8 cellular contexts compared by ENCODE assay signal in the genomic region with DNA sequence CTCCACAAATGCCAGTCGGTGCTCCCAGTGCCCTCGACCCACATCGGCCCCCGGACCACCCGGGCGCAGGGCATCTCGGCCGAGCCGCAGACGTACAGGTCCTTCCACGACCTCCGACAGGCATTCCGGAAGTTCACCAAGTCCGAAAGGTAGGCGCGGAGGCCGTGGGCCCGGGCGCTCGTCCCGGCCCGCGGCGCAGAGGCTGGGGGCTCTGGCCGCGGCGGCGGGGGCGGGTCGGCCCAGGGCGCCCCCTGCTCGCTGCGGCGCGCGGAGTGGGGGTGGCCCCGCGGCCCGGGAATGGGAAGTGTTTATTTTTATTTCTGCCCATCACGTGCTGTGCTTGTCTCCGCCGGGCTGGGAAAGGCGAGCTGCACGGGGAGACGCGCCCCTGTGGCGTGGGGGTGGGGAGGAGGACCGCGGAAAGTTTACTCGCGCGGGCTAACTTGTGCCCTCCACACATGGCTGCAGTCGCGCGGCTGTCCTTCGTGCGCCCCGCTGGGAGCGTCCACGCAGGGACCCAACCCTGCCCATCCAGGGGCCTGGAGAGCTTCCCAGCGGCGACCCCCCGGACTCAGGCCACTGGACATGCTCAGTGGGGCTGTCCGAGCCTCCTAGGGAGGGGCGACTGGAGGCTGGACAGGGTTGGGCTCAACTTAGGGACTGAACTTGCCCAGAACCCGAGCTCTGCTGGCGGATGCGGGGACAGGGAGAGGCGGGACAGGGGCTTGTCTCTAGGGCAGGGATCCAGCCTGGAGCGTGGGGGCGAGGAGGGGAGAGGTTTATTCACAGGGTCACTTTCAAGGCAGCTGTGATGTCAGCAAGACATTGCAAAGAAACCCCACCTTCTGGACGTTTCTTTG.
DNase-seq lines count a peak whose midpoint lies in the region; ATAC-seq, FAIRE-seq and TF ChIP-seq lines count a peak whose summit lies in the region.

No MANE protein-coding gene starts in this region.

- POLR2A ChIA-PET in activated CD8-positive, alpha-beta T cell treated with anti-CD3 and anti-CD28 coated beads for 36 hours (lab: Charles Lee), result no interaction called here
- POLR2A ChIA-PET in CD4-positive, alpha-beta T cell (lab: Charles Lee), result no interaction called here

- H3K79me1 ChIP-seq in trophoblast cell (ENCODE audit: low read length), result no peaks in the 10 kb centered on the region

- WGBS in trophoblast cell (ENCODE audit: extremely low coverage, insufficient coverage, insufficient read length), result no CpG with 5 or more reads among the region's 72 CpGs

- no peak for DNase-seq in activated CD8-positive, alpha-beta T cell treated with anti-CD3 and anti-CD28 coated beads for 36 hours
- DNase-seq in Right ventricle myocardium superior (peak; percentile 80), trophoblast cell (no peak), pons (ENCODE audit: low spot score) (no peak), SW 1271 (lab: John Stamatoyannopoulos, UW) (no peak), HTR-8/SVneo (ENCODE audit: insufficient read length, low spot score) (no peak)
- no peak for DNase-seq in CD4-positive, alpha-beta T cell

- no peak overlapping the region for H2BK120ac ChIP-seq in trophoblast cell (ENCODE audit: insufficient read depth, low read length, poor library complexity)

- no peak overlapping the region for H4K12ac ChIP-seq in trophoblast cell (ENCODE audit: low read depth, low read length)

- intact Hi-C loops in activated CD8-positive, alpha-beta T cell treated with anti-CD3 and anti-CD28 coated beads for 36 hours (cut with micrococcal nuclease), result no loop called here
- intact Hi-C loops in Right ventricle myocardium superior (cut with DNase I), result no loop called here
- intact Hi-C loops in CD4-positive, alpha-beta T cell (cut with DNase I, micrococcal nuclease), result no loop called here

- H2AFZ ChIP-seq in trophoblast cell (ENCODE audit: insufficient read depth, low read length, poor library complexity), result peak overlapping the region; percentile 58

- H3K14ac ChIP-seq in trophoblast cell (ENCODE audit: low read length), result no peak overlapping the region

- no peak overlapping the region for H3K18ac ChIP-seq in trophoblast cell (ENCODE audit: low read length)

- peaks cover 42% of the 10 kb centered on the region for H3K27me3 Mint-ChIP-seq in activated CD8-positive, alpha-beta T cell treated with anti-CD3 and anti-CD28 coated beads for 36 hours
- H3K27me3 Mint-ChIP-seq in CD4-positive, alpha-beta T cell, result peaks cover 72% of the 10 kb centered on the region

- peak overlapping the region; percentile 83 for H3K4me2 ChIP-seq in trophoblast cell (ENCODE audit: low read length)

- no peaks in the 10 kb centered on the region for H3K36me3 ChIP-seq in trophoblast cell (ENCODE audit: control insufficient read depth in 1 of 2, insufficient read depth in 2 of 2, low read length in 2 of 2)

- no peaks in the 10 kb centered on the region for H3K79me2 ChIP-seq in trophoblast cell (ENCODE audit: control insufficient read depth, insufficient read depth, low read length, poor library complexity)

- H4K91ac ChIP-seq in trophoblast cell (ENCODE audit: low read depth, low read length), result no peak overlapping the region

- H3K27ac ChIP-seq in trophoblast cell (ENCODE audit: low read depth, low read length), result no peak overlapping the region
- H3K27ac ChIP-seq in CD4-positive, alpha-beta T cell (ENCODE audit: low read depth, low read length), result no peak overlapping the region

- no peak for TF ChIP-seq CTCF in activated CD8-positive, alpha-beta T cell treated with anti-CD3 and anti-CD28 coated beads for 36 hours (IDR thresholded peaks at IDR 0.05)
- no peak for TF ChIP-seq CTCF in CD4-positive, alpha-beta T cell (IDR thresholded peaks at IDR 0.05)

- CTCF ChIA-PET in activated CD8-positive, alpha-beta T cell treated with anti-CD3 and anti-CD28 coated beads for 36 hours (lab: Charles Lee), result no interaction called here
- CTCF ChIA-PET in CD4-positive, alpha-beta T cell (lab: Charles Lee), result no interaction called here

- H4K8ac ChIP-seq in trophoblast cell (ENCODE audit: low read depth, low read length), result no peak overlapping the region

- H2BK5ac ChIP-seq in trophoblast cell (ENCODE audit: low read depth, low read length, poor library complexity), result no peak overlapping the region

- no peak overlapping the region for H3K23ac ChIP-seq in trophoblast cell (ENCODE audit: low read length)

- peak overlapping the region; percentile 47 for H3K4me3 ChIP-seq in GM08714 (ENCODE audit: low read length)
- H3K4me3 ChIP-seq in trophoblast cell (ENCODE audit: low read depth, low read length), result peak overlapping the region; percentile 75

- peaks cover 2 to 9% of the 10 kb centered on the region in 2 experiments for H3K4me1 ChIP-seq in trophoblast cell (ENCODE audit: control insufficient read depth in 1 of 2, insufficient read depth in 2 of 2, low read length in 2 of 2)

- H3K27ac Mint-ChIP-seq in activated CD8-positive, alpha-beta T cell treated with anti-CD3 and anti-CD28 coated beads for 36 hours, result no peak overlapping the region
- no peak overlapping the region for H3K27ac Mint-ChIP-seq in CD4-positive, alpha-beta T cell

- no peaks in the 10 kb centered on the region for H3K9me3 Mint-ChIP-seq in activated CD8-positive, alpha-beta T cell treated with anti-CD3 and anti-CD28 coated beads for 36 hours
- no peaks in the 10 kb centered on the region for H3K9me3 Mint-ChIP-seq in CD4-positive, alpha-beta T cell

- no peaks in the 10 kb centered on the region for H3K36me3 Mint-ChIP-seq in activated CD8-positive, alpha-beta T cell treated with anti-CD3 and anti-CD28 coated beads for 36 hours (ENCODE audit: low read depth)
- no peaks in the 10 kb centered on the region for H3K36me3 Mint-ChIP-seq in CD4-positive, alpha-beta T cell (ENCODE audit: low read depth)

- H3K27me3 ChIP-seq in trophoblast cell (ENCODE audit: insufficient read depth, low read length), result peaks cover 20% of the 10 kb centered on the region
- H3K27me3 ChIP-seq in CD4-positive, alpha-beta T cell (ENCODE audit: control insufficient read depth, insufficient read depth, low read length), result peaks cover 47% of the 10 kb centered on the region

- no peak overlapping the region for H2BK12ac ChIP-seq in trophoblast cell (ENCODE audit: low read length)

- no peak overlapping the region for H2AK5ac ChIP-seq in trophoblast cell (ENCODE audit: low read length)

- no peaks in the 10 kb centered on the region for H3K9me3 ChIP-seq in trophoblast cell (ENCODE audit: insufficient read depth, low read depth, low read length)
- no peaks in the 10 kb centered on the region for H3K9me3 ChIP-seq in CD4-positive, alpha-beta T cell (ENCODE audit: control insufficient read depth, low read length)

- peaks cover 4% of the 10 kb centered on the region for H3K4me1 Mint-ChIP-seq in activated CD8-positive, alpha-beta T cell treated with anti-CD3 and anti-CD28 coated beads for 36 hours (ENCODE audit: low read depth)
- peaks cover 9% of the 10 kb centered on the region for H3K4me1 Mint-ChIP-seq in CD4-positive, alpha-beta T cell (ENCODE audit: low read depth)

- no peak overlapping the region for H3K9ac ChIP-seq in trophoblast cell (ENCODE audit: low read length)

- H3K4ac ChIP-seq in trophoblast cell (ENCODE audit: low read depth, low read length), result no peak overlapping the region

- FAIRE-seq in HTR-8/SVneo (lab: Jason Lieb, UNC), result no peak

- ATAC-seq in activated CD8-positive, alpha-beta T cell treated with anti-CD3 and anti-CD28 coated beads for 36 hours, result no peak
- ATAC-seq in Right ventricle myocardium superior (ENCODE audit: poor library complexity), result peak; percentile 69
- ATAC-seq in CD4-positive, alpha-beta T cell (ENCODE audit: poor library complexity), result no peak

- H3K4me3 Mint-ChIP-seq in activated CD8-positive, alpha-beta T cell treated with anti-CD3 and anti-CD28 coated beads for 36 hours, result peak overlapping the region; percentile 54
- no peak overlapping the region for H3K4me3 Mint-ChIP-seq in CD4-positive, alpha-beta T cell
